1 cellular context compared by ENCODE assay signal in genomic region chr6:125552819-125553218, GRCh38.
TF ChIP-seq lines count a peak whose summit lies in the region.

No MANE protein-coding gene starts in this region.

TF ChIP-seq in HEK293, 187 proteins besides CTCF, POLR2A, EP300 and RAD21 (continued from another document):
- 0 out of 2 replicates have a peak, but pooled peaks have one; percentile 30 for TF ChIP-seq ZBTB44 (tag by site-specific recombination; IDR thresholded peaks at IDR 0.05)
- no peak for TF ChIP-seq ZNF596 (tag by site-specific recombination; IDR thresholded peaks at IDR 0.05)
- TF ChIP-seq ZNF121 (tag by site-specific recombination; IDR thresholded peaks at IDR 0.05) = no peak
- peak; percentile 69; the same call in 1 of the 2 replicates for TF ChIP-seq ZNF843 (tag by site-specific recombination; IDR thresholded peaks at IDR 0.05)
- TF ChIP-seq PRDM6 (tag by site-specific recombination; IDR thresholded peaks at IDR 0.05) = peak; percentile 68
- TF ChIP-seq TRIM28 (IDR thresholded peaks at IDR 0.05; ENCODE audit: borderline replicate concordance, low read length) = no peak
- 0 out of 2 replicates have a peak, but pooled peaks have one; percentile 20 for TF ChIP-seq ZBTB8A (tag by site-specific recombination; IDR thresholded peaks at IDR 0.05)
- no peak for TF ChIP-seq ZNF112 (tag by site-specific recombination; IDR thresholded peaks at IDR 0.05)
- peak; percentile 40; the same call in 1 of the 2 replicates for TF ChIP-seq FEZF1 (tag by site-specific recombination; IDR thresholded peaks at IDR 0.05)
- TF ChIP-seq MEIS1 (CRISPR knock-in tag; IDR thresholded peaks at IDR 0.05; ENCODE audit: borderline replicate concordance) = no peak
